19 cellular contexts compared by ENCODE assay signal in genomic region chr1:24564695-24565094, GRCh38. TPM values are rescaled to one million over a fixed set of nuclear protein-coding genes. Genes with fewer than 3 reads are reported as not detected.
DNase-seq lines count a peak whose midpoint lies in the region; ATAC-seq and TF ChIP-seq lines count a peak whose summit lies in the region.
"Had no signal": no experiment of that assay in that cellular context is flagged by ENCODE, and none has a peak within 500 bp of the region (broad histone marks: within the 10 kb centered on the region; RNA-seq: fewer than 3 reads in every experiment).

No MANE protein-coding gene starts in this region.

- H3K27ac ChIP-seq in tibial artery: no peak overlapping the region

- H3K4me3 ChIP-seq in tibial artery: no peak overlapping the region
- H3K4me3 ChIP-seq: GM23338 had no signal

- H3K9me3 ChIP-seq in tibial artery: no peaks in the 10 kb centered on the region
- H3K9me3 ChIP-seq: BE2C, Caco-2 had no signal

- no peaks in the 10 kb centered on the region for H3K27me3 Mint-ChIP-seq in activated naive CD4-positive, alpha-beta T cell treated with anti-CD3 and anti-CD28 coated beads, Interleukin-2, amount 50 U/mL, for 24 hours

- no peaks in the 10 kb centered on the region for H3K9me3 Mint-ChIP-seq in activated naive CD4-positive, alpha-beta T cell treated with anti-CD3 and anti-CD28 coated beads, Interleukin-2, amount 50 U/mL, for 24 hours
- no peaks in the 10 kb centered on the region for H3K9me3 Mint-ChIP-seq in activated naive CD4-positive, alpha-beta T cell treated with anti-CD3 and anti-CD28 coated beads, Interleukin-2, amount 50 U/mL, for 72 hours
- H3K9me3 Mint-ChIP-seq: CD4-positive, CD25-positive, alpha-beta regulatory T cell; CD8-positive, alpha-beta memory T cell had no signal

- no peak for ATAC-seq in activated naive CD4-positive, alpha-beta T cell treated with anti-CD3 and anti-CD28 coated beads, Interleukin-2, amount 50 U/mL, for 72 hours
- ATAC-seq: GM23338, HCT116 had no signal

- no peaks in the 10 kb centered on the region for H3K36me3 ChIP-seq in tibial artery
- H3K36me3 ChIP-seq: BE2C had no signal

- no peak overlapping the region for H3K4me3 Mint-ChIP-seq in activated naive CD4-positive, alpha-beta T cell treated with anti-CD3 and anti-CD28 coated beads, Interleukin-2, amount 50 U/mL, for 24 hours
- H3K4me3 Mint-ChIP-seq: CD4-positive, CD25-positive, alpha-beta regulatory T cell; CD8-positive, alpha-beta memory T cell; GM23338 had no signal

- intact Hi-C loops in tibial artery (cut with DNase I; ENCODE audit: low total_unique reads): no loop called here

- H3K4me1 ChIP-seq in tibial artery: peaks cover 0 to 3% (median 0%) of the 10 kb centered on the region in 4 donors
- H3K4me1 ChIP-seq: BE2C had no signal

- in situ Hi-C loops in SK-MEL-5 (cut with HindIII; ENCODE audit: low pct_unique_long_range_greater_than_20kb, low sequenced_read_pairs): no loop called here

- no peak for TF ChIP-seq CTCF in tibial artery (IDR thresholded peaks at IDR 0.05)

- peaks cover 0 to 35% of the 10 kb centered on the region in 2 donors for H3K27me3 ChIP-seq in tibial artery
- H3K27me3 ChIP-seq: BE2C had no signal

- H3K27ac Mint-ChIP-seq in activated naive CD4-positive, alpha-beta T cell treated with anti-CD3 and anti-CD28 coated beads, Interleukin-2, amount 50 U/mL, for 24 hours: peak overlapping the region; percentile 73
- no peak overlapping the region for H3K27ac Mint-ChIP-seq in activated naive CD4-positive, alpha-beta T cell treated with anti-CD3 and anti-CD28 coated beads, Interleukin-2, amount 50 U/mL, for 72 hours
- H3K27ac Mint-ChIP-seq: CD4-positive, CD25-positive, alpha-beta regulatory T cell; GM23338 had no signal

- no peak for DNase-seq in activated naive CD4-positive, alpha-beta T cell treated with anti-CD3 and anti-CD28 coated beads, Interleukin-2, amount 50 U/mL, for 72 hours (ENCODE audit: low spot score in 2 of 2)
- DNase-seq in HT1080 (ENCODE audit: low read depth) (peak; percentile 19), SK-MEL-5 (ENCODE audit: low read depth, low spot score) (peak; percentile 27), SW480 (ENCODE audit: low spot score) (no peak), tibial artery (no peak)
- no peak for DNase-seq in activated CD8-positive, alpha-beta memory T cell treated with anti-CD3 and anti-CD28 coated beads for 24 hours
- DNase-seq: 8988T; ACHN; BE2C; C1 segment of cervical spinal cord; Caco-2; CD4-positive, CD25-positive, alpha-beta regulatory T cell; CD8-positive, alpha-beta memory T cell; DMS153; DMS79 treated with DMSO at 0.1 percent for 48 hours; GF-D8 had no signal

- H3K36me3 Mint-ChIP-seq in activated naive CD4-positive, alpha-beta T cell treated with anti-CD3 and anti-CD28 coated beads, Interleukin-2, amount 50 U/mL, for 24 hours: no peaks in the 10 kb centered on the region
- H3K36me3 Mint-ChIP-seq in activated naive CD4-positive, alpha-beta T cell treated with anti-CD3 and anti-CD28 coated beads, Interleukin-2, amount 50 U/mL, for 72 hours: no peaks in the 10 kb centered on the region
- H3K36me3 Mint-ChIP-seq: CD4-positive, CD25-positive, alpha-beta regulatory T cell; CD8-positive, alpha-beta memory T cell had no signal

- peaks cover 11% of the 10 kb centered on the region for H3K4me1 Mint-ChIP-seq in activated naive CD4-positive, alpha-beta T cell treated with anti-CD3 and anti-CD28 coated beads, Interleukin-2, amount 50 U/mL, for 24 hours
- H3K4me1 Mint-ChIP-seq: CD8-positive, alpha-beta memory T cell had no signal

RNA-seq across cellular contexts. Expression of gene NCMAP, which starts 8.8 kb away (rescaled TPM):
- under 1 TPM; 0.05 to 0.14 TPM for total RNA-seq in activated naive CD4-positive, alpha-beta T cell treated with anti-CD3 and anti-CD28 coated beads, Interleukin-2, amount 50 U/mL, for 72 hours
- not detected in 2 replicates for total RNA-seq in HT1080 (2014; rRNA removed; shearing (Covaris generic))
- not detected in 2 replicates for polyA plus RNA-seq in HT1080 (2015; cell fraction: cytosol; rRNA removed)
- not detected in 2 replicates for polyA plus RNA-seq in HT1080 (2015; cell fraction: nucleus; rRNA removed)
- not detected in 2 replicates for total RNA-seq in SK-MEL-5 (2014; rRNA removed; shearing (Covaris generic))
- not detected in 2 replicates for polyA plus RNA-seq in SK-MEL-5 (2015; cell fraction: cytosol; rRNA removed)
- not detected in 2 replicates for polyA plus RNA-seq in SK-MEL-5 (2015; cell fraction: nucleus; rRNA removed)
- total RNA-seq: CD4-positive, CD25-positive, alpha-beta regulatory T cell had no signal
- polyA plus RNA-seq: CD8-positive, alpha-beta memory T cell had no signal

Comparison
In these comparisons a context has a peak if more than half of its experiments do, and no peak if none do; other contexts are left out.
1. DNase-seq: peak in HT1080 (single experiment) and SK-MEL-5 (single experiment); none in activated naive CD4-positive, alpha-beta T cell treated with anti-CD3 and anti-CD28 coated beads, Interleukin-2, amount 50 U/mL, for 72 hours (0 of 2), activated CD8-positive, alpha-beta memory T cell treated with anti-CD3 and anti-CD28 coated beads for 24 hours (single experiment), SW480 (single experiment) and tibial artery (0 of 2).